Comparison of ENCODE assay signal across 1 cellular context in genomic region chr4:907103-907400, GRCh38.
TF ChIP-seq lines count a peak whose summit lies in the region.

No MANE protein-coding gene starts in this region.

TF ChIP-seq in GM12878, 131 proteins besides CTCF, POLR2A, EP300 and RAD21:
- TF ChIP-seq RELA (IDR thresholded peaks at IDR 0.05; ENCODE audit: borderline replicate concordance, partially characterized antibody), result no peak
- no peak for TF ChIP-seq YY1 (IDR thresholded peaks at IDR 0.05; ENCODE audit: low read depth, low read length)
- no peak for TF ChIP-seq WRNIP1 (IDR thresholded peaks at IDR 0.05; ENCODE audit: borderline replicate concordance, low read depth, low read length)
- no peak for TF ChIP-seq NR2C2 (IDR thresholded peaks at IDR 0.05; ENCODE audit: borderline replicate concordance, control insufficient read depth, insufficient read length, low read depth)
- TF ChIP-seq ZNF622 (IDR thresholded peaks at IDR 0.05), result no peak
- no peak for TF ChIP-seq TBL1XR1 (IDR thresholded peaks at IDR 0.05; ENCODE audit: low read depth, low read length)
- no peak for TF ChIP-seq MYB (IDR thresholded peaks at IDR 0.05; ENCODE audit: borderline replicate concordance, low read depth, low read length)
- TF ChIP-seq ATF2 (IDR thresholded peaks at IDR 0.05; ENCODE audit: low read length), result no peak
- no peak for TF ChIP-seq PBX3 (IDR thresholded peaks at IDR 0.05; ENCODE audit: insufficient replicate concordance, low read depth, low read length)
- no peak for TF ChIP-seq BRCA1 (IDR thresholded peaks at IDR 0.05; ENCODE audit: low read depth, low read length)
- TF ChIP-seq MEF2B (IDR thresholded peaks at IDR 0.05; ENCODE audit: partially characterized antibody, poor library complexity, severe bottlenecking), result no peak
- TF ChIP-seq CHD2 (IDR thresholded peaks at IDR 0.05; ENCODE audit: borderline replicate concordance, low read depth, low read length), result no peak
- no peak for TF ChIP-seq RAD51 (IDR thresholded peaks at IDR 0.05)
- TF ChIP-seq TAF1 (IDR thresholded peaks at IDR 0.05; ENCODE audit: borderline replicate concordance, low read depth, low read length), result no peak
- TF ChIP-seq RCOR1 (conservative IDR thresholded peaks at IDR 0.05; ENCODE audit: low read depth, low read length), result no peak
- TF ChIP-seq ELK1 (IDR thresholded peaks at IDR 0.05; ENCODE audit: low read depth, low read length), result no peak
- no peak for TF ChIP-seq PAX8 (IDR thresholded peaks at IDR 0.05)
- TF ChIP-seq SUPT20H (IDR thresholded peaks at IDR 0.05; ENCODE audit: borderline replicate concordance, control insufficient read depth, low read depth, low read length), result no peak
